ENCODE assay signal across 14 cellular contexts in genomic region chr20:9071976-9072726, GRCh38. TPM values are rescaled to one million over a fixed set of nuclear protein-coding genes. Genes with fewer than 3 reads are reported as not detected.
DNase-seq lines count a peak whose midpoint lies in the region; FAIRE-seq and TF ChIP-seq lines count a peak whose summit lies in the region.
"Had no signal": no experiment of that assay in that cellular context is flagged by ENCODE, and none has a peak within 500 bp of the region (broad histone marks: within the 10 kb centered on the region; RNA-seq: fewer than 3 reads in every experiment).

No MANE protein-coding gene starts in this region.

- H3K4me1 ChIP-seq in HEK293 (ENCODE audit: control insufficient read depth, insufficient read depth, low read length) (peaks cover 25% of the 10 kb centered on the region), adipocyte (ENCODE audit: control insufficient read depth, insufficient read depth, low read length) (peaks cover 6% of the 10 kb centered on the region), mesendoderm (ENCODE audit: control insufficient read depth, low read depth, low read length) (peaks cover 21% of the 10 kb centered on the region)
- H3K4me1 ChIP-seq: uterus had no signal

- CTCF ChIA-PET in HEK293 (lab: Yijun Ruan, JAX) = interaction anchor here (0.6 to 1.2 kb wide), 5 partner anchors 12 to 318 kb away, joined by 3 to 5 read pairs (median 4); no protein-coding TSS in a partner anchor

- intact Hi-C loops in head of caudate nucleus (cut with DNase I) = no loop called here

- peak overlapping the region; percentile 1 for H4K8ac ChIP-seq in mesendoderm (ENCODE audit: low read depth, low read length)

- H3K18ac ChIP-seq in mesendoderm (ENCODE audit: low read length) = peak overlapping the region; percentile 99

- POLR2A ChIA-PET in HEK293 (lab: Yijun Ruan, JAX) = no interaction called here

- H3K4me2 ChIP-seq in mesendoderm (ENCODE audit: low read length) = no peak overlapping the region

- no peaks in the 10 kb centered on the region for H3K9me3 ChIP-seq in HEK293 (ENCODE audit: control insufficient read depth, insufficient read depth, low read depth, low read length)
- no peaks in the 10 kb centered on the region for H3K9me3 ChIP-seq in adipocyte (ENCODE audit: control insufficient read depth, low read length)
- H3K9me3 ChIP-seq: uterus had no signal

- no peak overlapping the region for H3K9ac ChIP-seq in adipocyte (ENCODE audit: low read length)
- peak overlapping the region; percentile 42 for H3K9ac ChIP-seq in mesendoderm (ENCODE audit: low read length)

- H3K36me3 ChIP-seq in HEK293 (ENCODE audit: control insufficient read depth in 2 of 2, insufficient read depth in 1 of 2, low read length in 2 of 2) (no peaks in the 10 kb centered on the region), adipocyte (ENCODE audit: control insufficient read depth, insufficient read depth, low read length, severe bottlenecking) (no peaks in the 10 kb centered on the region), mesendoderm (ENCODE audit: control insufficient read depth, insufficient read depth, low read length) (no peaks in the 10 kb centered on the region)
- H3K36me3 ChIP-seq: uterus, WERI-Rb-1 had no signal

- no peak overlapping the region for H4K5ac ChIP-seq in mesendoderm (ENCODE audit: low read length)

- peak overlapping the region; percentile 81 for H2BK5ac ChIP-seq in mesendoderm (ENCODE audit: low read length)

- H3K79me1 ChIP-seq in mesendoderm (ENCODE audit: low read length) = peaks cover 6% of the 10 kb centered on the region

- 0 out of 2 replicates have a peak, but pooled peaks have one; percentile 4 for TF ChIP-seq CTCF in C4-2B (conservative IDR thresholded peaks at IDR 0.05)
- TF ChIP-seq CTCF in HEK293 (tag by site-specific recombination; IDR thresholded peaks at IDR 0.05) = no peak

- H3K4me3 ChIP-seq in HEK293 (ENCODE audit: low read depth, low read length) = no peak overlapping the region
- no peak overlapping the region for H3K4me3 ChIP-seq in adipocyte (ENCODE audit: low read length)
- H3K4me3 ChIP-seq in mesendoderm (ENCODE audit: low read length) = no peak overlapping the region
- H3K4me3 ChIP-seq: uterus had no signal

- no peak for FAIRE-seq in GM12891 (lab: Jason Lieb, UNC)

- no peak for TF ChIP-seq POLR2A in GM12891 (IDR thresholded peaks at IDR 0.05; ENCODE audit: low read depth, low read length)

- no CpG with 5 or more reads among the region's 2 CpGs for WGBS in mesendoderm (ENCODE audit: extremely low coverage, insufficient coverage, low lambda C conversion rate)

- no peak overlapping the region for H3K4ac ChIP-seq in mesendoderm (ENCODE audit: low read depth, low read length)

- peak overlapping the region; percentile 73 for H3K56ac ChIP-seq in mesendoderm (ENCODE audit: low read length)

- DNase-seq in adipocyte (ENCODE audit: low read depth) (peak; percentile 27), mesendoderm (no peak), head of caudate nucleus (no peak), GM12891 (ENCODE audit: insufficient read length, low spot score) (no peak), activated gamma-delta T cell treated with Interleukin-2 at 50 U/mL for 16 hours (no peak), NCI-H226 (no peak)
- DNase-seq: caudate nucleus; CD4-positive, CD25-positive, alpha-beta regulatory T cell; stimulated activated naive B cell treated with anti-CD40 and anti-IgM and Interleukin-4, amounts not matched to agents 10 μg/mL and 1 μg/mL and 100 μg/mL, for 72 hours; uterus; WERI-Rb-1 had no signal

- H3K27ac ChIP-seq in C4-2B = no peak overlapping the region
- no peak overlapping the region for H3K27ac ChIP-seq in HEK293 (ENCODE audit: extremely low read depth, low read depth, low read length)
- peak overlapping the region; percentile 59 for H3K27ac ChIP-seq in mesendoderm (ENCODE audit: low read depth, low read length)
- H3K27ac ChIP-seq: HL-60, WERI-Rb-1 had no signal

- no peak overlapping the region for H2BK120ac ChIP-seq in mesendoderm (ENCODE audit: low read depth, low read length)

- H3K23ac ChIP-seq in mesendoderm (ENCODE audit: low read length) = peak overlapping the region; percentile 60

- H2BK15ac ChIP-seq in mesendoderm (replicated peaks; ENCODE audit: low read depth) = peak overlapping the region; percentile 93

- H3K79me2 ChIP-seq in mesendoderm (ENCODE audit: control insufficient read depth, insufficient read depth, low read length) = peaks cover 25% of the 10 kb centered on the region

- H3K27me3 ChIP-seq in adipocyte (replicated peaks; ENCODE audit: control insufficient read depth, insufficient read depth, low read length) (no peaks in the 10 kb centered on the region), mesendoderm (ENCODE audit: insufficient read depth, low read length, poor library complexity) (no peaks in the 10 kb centered on the region)
- H3K27me3 ChIP-seq: uterus had no signal

- H2AK5ac ChIP-seq in mesendoderm (ENCODE audit: low read length) = peak overlapping the region; percentile 22

TF ChIP-seq in HEK293, 187 proteins besides CTCF, POLR2A, EP300 and RAD21:
- TF ChIP-seq ZNF473 (tag by site-specific recombination; IDR thresholded peaks at IDR 0.05) = no peak
- TF ChIP-seq, protein P1, sequence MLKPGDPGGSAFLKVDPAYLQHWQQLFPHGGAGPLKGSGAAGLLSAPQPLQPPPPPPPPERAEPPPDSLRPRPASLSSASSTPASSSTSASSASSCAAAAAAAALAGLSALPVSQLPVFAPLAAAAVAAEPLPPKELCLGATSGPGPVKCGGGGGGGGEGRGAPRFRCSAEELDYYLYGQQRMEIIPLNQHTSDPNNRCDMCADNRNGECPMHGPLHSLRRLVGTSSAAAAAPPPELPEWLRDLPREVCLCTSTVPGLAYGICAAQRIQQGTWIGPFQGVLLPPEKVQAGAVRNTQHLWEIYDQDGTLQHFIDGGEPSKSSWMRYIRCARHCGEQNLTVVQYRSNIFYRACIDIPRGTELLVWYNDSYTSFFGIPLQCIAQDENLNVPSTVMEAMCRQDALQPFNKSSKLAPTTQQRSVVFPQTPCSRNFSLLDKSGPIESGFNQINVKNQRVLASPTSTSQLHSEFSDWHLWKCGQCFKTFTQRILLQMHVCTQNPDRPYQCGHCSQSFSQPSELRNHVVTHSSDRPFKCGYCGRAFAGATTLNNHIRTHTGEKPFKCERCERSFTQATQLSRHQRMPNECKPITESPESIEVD (tag by site-specific recombination; IDR thresholded peaks at IDR 0.05) = 0 out of 2 replicates have a peak, but pooled peaks have one; percentile 32

TF ChIP-seq in GM12891, 5 proteins besides CTCF, POLR2A, EP300 and RAD21:
- TF ChIP-seq PAX5 (IDR thresholded peaks at IDR 0.05; ENCODE audit: insufficient read depth, low read length, severe bottlenecking) (no peak), TAF1 (IDR thresholded peaks at IDR 0.05; ENCODE audit: low read depth, low read length) (no peak), POU2F2 (IDR thresholded peaks at IDR 0.05; ENCODE audit: low read depth, low read length) (no peak), SPI1 (IDR thresholded peaks at IDR 0.05; ENCODE audit: low read depth, low read length) (no peak), POLR2AphosphoS5 (IDR thresholded peaks at IDR 0.05; ENCODE audit: low read depth, low read length) (no peak)

RNA-seq across cellular contexts. Expression of gene PLCB4, which starts 3.3 kb away (rescaled TPM):
- polyA plus RNA-seq in mesendoderm (2013, experiment 1 of 2) = 5.7 TPM
- polyA plus RNA-seq in mesendoderm (2013, experiment 2 of 2) = 6.2 TPM
- not detected for polyA plus RNA-seq in GM12891 (2012; ENCODE audit: low read depth, missing spikeins)
- polyA plus RNA-seq: CD4-positive, CD25-positive, alpha-beta regulatory T cell had no signal
